Comparison of ENCODE assay signal across 1 cellular context in the genomic region with DNA sequence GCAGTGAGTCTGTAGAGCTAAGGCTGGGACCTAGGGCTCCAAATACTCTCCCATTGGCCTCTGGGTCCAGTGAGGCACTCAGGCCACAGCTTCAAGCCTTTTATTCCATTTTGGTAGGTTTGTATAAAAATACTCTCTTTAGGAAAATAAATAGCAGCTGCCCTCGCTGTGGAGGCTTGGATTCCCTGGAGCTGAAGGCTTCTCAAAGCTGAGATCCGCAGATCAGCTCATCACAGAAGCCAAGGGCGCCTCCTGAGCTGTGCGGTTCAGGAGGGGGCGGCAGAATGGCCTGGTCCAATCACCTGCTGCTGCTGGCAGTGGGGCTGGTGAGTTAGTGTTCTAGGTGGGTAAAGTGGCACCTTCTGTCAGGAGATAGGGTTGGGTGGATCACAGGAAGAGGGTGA.
A peak's percentile ranks its signal among the peaks of the same experiment; 100 is the strongest.
TF ChIP-seq lines count a peak whose summit lies in the region.

No MANE protein-coding gene starts in this region.

TF ChIP-seq in K562, 482 proteins besides CTCF, POLR2A, EP300 and RAD21:
- TF ChIP-seq, protein P1, sequence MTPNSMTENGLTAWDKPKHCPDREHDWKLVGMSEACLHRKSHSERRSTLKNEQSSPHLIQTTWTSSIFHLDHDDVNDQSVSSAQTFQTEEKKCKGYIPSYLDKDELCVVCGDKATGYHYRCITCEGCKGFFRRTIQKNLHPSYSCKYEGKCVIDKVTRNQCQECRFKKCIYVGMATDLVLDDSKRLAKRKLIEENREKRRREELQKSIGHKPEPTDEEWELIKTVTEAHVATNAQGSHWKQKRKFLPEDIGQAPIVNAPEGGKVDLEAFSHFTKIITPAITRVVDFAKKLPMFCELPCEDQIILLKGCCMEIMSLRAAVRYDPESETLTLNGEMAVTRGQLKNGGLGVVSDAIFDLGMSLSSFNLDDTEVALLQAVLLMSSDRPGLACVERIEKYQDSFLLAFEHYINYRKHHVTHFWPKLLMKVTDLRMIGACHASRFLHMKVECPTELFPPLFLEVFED (CRISPR knock-in tag; conservative IDR thresholded peaks at IDR 0.05) = peak; percentile 43; the same call in 1 of the 2 replicates
- 0 out of 2 replicates have a peak, but pooled peaks have one; percentile 3 for TF ChIP-seq NBN (IDR thresholded peaks at IDR 0.05; ENCODE audit: low read depth)
- TF ChIP-seq NFYB (IDR thresholded peaks at IDR 0.05; ENCODE audit: extremely low read depth, insufficient read length) = peak; percentile 5
- TF ChIP-seq, protein P2, sequence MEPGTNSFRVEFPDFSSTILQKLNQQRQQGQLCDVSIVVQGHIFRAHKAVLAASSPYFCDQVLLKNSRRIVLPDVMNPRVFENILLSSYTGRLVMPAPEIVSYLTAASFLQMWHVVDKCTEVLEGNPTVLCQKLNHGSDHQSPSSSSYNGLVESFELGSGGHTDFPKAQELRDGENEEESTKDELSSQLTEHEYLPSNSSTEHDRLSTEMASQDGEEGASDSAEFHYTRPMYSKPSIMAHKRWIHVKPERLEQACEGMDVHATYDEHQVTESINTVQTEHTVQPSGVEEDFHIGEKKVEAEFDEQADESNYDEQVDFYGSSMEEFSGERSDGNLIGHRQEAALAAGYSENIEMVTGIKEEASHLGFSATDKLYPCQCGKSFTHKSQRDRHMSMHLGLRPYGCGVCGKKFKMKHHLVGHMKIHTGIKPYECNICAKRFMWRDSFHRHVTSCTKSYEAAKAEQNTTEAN (CRISPR knock-in tag; IDR thresholded peaks at IDR 0.05) = peak; percentile 15; the same call in 1 of the 2 replicates
- 0 out of 4 replicates have a peak, but pooled peaks of 1 of the 2 experiments have one; percentile 13 for TF ChIP-seq SIN3A (IDR thresholded peaks at IDR 0.05; ENCODE audit: borderline replicate concordance in 2 of 2, control insufficient read depth in 1 of 2, low read depth in 2 of 2, low read length in 2 of 2)
- TF ChIP-seq, protein P3, sequence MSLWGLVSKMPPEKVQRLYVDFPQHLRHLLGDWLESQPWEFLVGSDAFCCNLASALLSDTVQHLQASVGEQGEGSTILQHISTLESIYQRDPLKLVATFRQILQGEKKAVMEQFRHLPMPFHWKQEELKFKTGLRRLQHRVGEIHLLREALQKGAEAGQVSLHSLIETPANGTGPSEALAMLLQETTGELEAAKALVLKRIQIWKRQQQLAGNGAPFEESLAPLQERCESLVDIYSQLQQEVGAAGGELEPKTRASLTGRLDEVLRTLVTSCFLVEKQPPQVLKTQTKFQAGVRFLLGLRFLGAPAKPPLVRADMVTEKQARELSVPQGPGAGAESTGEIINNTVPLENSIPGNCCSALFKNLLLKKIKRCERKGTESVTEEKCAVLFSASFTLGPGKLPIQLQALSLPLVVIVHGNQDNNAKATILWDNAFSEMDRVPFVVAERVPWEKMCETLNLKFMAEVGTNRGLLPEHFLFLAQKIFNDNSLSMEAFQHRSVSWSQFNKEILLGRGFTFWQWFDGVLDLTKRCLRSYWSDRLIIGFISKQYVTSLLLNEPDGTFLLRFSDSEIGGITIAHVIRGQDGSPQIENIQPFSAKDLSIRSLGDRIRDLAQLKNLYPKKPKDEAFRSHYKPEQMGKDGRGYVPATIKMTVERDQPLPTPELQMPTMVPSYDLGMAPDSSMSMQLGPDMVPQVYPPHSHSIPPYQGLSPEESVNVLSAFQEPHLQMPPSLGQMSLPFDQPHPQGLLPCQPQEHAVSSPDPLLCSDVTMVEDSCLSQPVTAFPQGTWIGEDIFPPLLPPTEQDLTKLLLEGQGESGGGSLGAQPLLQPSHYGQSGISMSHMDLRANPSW (CRISPR knock-in tag; IDR thresholded peaks at IDR 0.05) = 0 out of 2 replicates have a peak, but pooled peaks have one; percentile 18
- 0 out of 2 replicates have a peak, but pooled peaks have one; percentile 15 for TF ChIP-seq ZNF780A (CRISPR knock-in tag; IDR thresholded peaks at IDR 0.05)
- TF ChIP-seq EGR1 (conservative IDR thresholded peaks at IDR 0.05) = 0 out of 2 replicates have a peak, but pooled peaks have one; percentile 22
- peak; percentile 1 for TF ChIP-seq CHD1 (IDR thresholded peaks at IDR 0.05; ENCODE audit: low read length)
- TF ChIP-seq ETV5 (CRISPR knock-in tag; IDR thresholded peaks at IDR 0.05; ENCODE audit: low read depth) = 0 out of 2 replicates have a peak, but pooled peaks have one; percentile 3
- TF ChIP-seq, protein P4, sequence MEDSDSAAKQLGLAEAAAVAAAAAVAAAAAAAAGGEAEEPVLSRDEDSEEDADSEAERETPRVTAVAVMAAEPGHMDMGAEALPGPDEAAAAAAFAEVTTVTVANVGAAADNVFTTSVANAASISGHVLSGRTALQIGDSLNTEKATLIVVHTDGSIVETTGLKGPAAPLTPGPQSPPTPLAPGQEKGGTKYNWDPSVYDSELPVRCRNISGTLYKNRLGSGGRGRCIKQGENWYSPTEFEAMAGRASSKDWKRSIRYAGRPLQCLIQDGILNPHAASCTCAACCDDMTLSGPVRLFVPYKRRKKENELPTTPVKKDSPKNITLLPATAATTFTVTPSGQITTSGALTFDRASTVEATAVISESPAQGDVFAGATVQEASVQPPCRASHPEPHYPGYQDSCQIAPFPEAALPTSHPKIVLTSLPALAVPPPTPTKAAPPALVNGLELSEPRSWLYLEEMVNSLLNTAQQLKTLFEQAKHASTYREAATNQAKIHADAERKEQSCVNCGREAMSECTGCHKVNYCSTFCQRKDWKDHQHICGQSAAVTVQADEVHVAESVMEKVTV (CRISPR knock-in tag; IDR thresholded peaks at IDR 0.05) = 0 out of 2 replicates have a peak, but pooled peaks have one; percentile 1
